Comparison of ENCODE assay signal across 2 cellular contexts in genomic region chr10:8045728-8046494, GRCh38.
TF ChIP-seq lines count a peak whose summit lies in the region.

No MANE protein-coding gene starts in this region.

TF ChIP-seq in HEK293, 187 proteins besides CTCF, POLR2A, EP300 and RAD21:
- TF ChIP-seq ZNF558 (tag by site-specific recombination; IDR thresholded peaks at IDR 0.05) (no peak), ZNF645 (tag by site-specific recombination; IDR thresholded peaks at IDR 0.05) (no peak), WT1 (tag by site-specific recombination; IDR thresholded peaks at IDR 0.05) (no peak), ZNF366 (tag by site-specific recombination; conservative IDR thresholded peaks at IDR 0.05) (no peak), ZNF518A (tag by site-specific recombination; conservative IDR thresholded peaks at IDR 0.05; ENCODE audit: low read depth) (no peak), PRDM6 (tag by site-specific recombination; IDR thresholded peaks at IDR 0.05) (no peak), RBAK (tag by site-specific recombination; IDR thresholded peaks at IDR 0.05) (no peak), ZNF214 (tag by site-specific recombination; IDR thresholded peaks at IDR 0.05; ENCODE audit: borderline replicate concordance) (no peak), ZNF549 (tag by site-specific recombination; IDR thresholded peaks at IDR 0.05) (no peak), ZBTB44 (tag by site-specific recombination; IDR thresholded peaks at IDR 0.05) (no peak), ZNF302 (tag by site-specific recombination; IDR thresholded peaks at IDR 0.05; ENCODE audit: low read depth) (no peak), ZNF23 (tag by site-specific recombination; IDR thresholded peaks at IDR 0.05; ENCODE audit: borderline replicate concordance) (no peak)

TF ChIP-seq in GM12878, 131 proteins besides CTCF, POLR2A, EP300 and RAD21:
- no peak for TF ChIP-seq KAT2A (conservative IDR thresholded peaks at IDR 0.05; ENCODE audit: control insufficient read depth, low read depth, low read length)
- no peak for TF ChIP-seq TCF7 (IDR thresholded peaks at IDR 0.05; ENCODE audit: borderline replicate concordance)
- TF ChIP-seq HSF1 (IDR thresholded peaks at IDR 0.05; ENCODE audit: low read depth, low read length): no peak
- no peak for TF ChIP-seq USF2 (IDR thresholded peaks at IDR 0.05; ENCODE audit: borderline replicate concordance, low read depth, low read length)
- no peak for TF ChIP-seq POLR2AphosphoS2 (IDR thresholded peaks at IDR 0.05; ENCODE audit: low read depth, low read length)
- TF ChIP-seq MAX (IDR thresholded peaks at IDR 0.05; ENCODE audit: low read depth, low read length): no peak
- no peak for TF ChIP-seq ZSCAN29 (IDR thresholded peaks at IDR 0.05)
- TF ChIP-seq USF1 (IDR thresholded peaks at IDR 0.05; ENCODE audit: borderline replicate concordance, extremely low read length, insufficient read depth, low read depth, low read length): no peak
